Comparison of ENCODE assay signal across 35 cellular contexts in genomic region chr14:66371776-66372175, GRCh38.
"Had no signal": no experiment of that assay in that cellular context is flagged by ENCODE, and none has a peak within 500 bp of the region (broad histone marks: within the 10 kb centered on the region; RNA-seq: fewer than 3 reads in every experiment).

No MANE protein-coding gene starts in this region.

- H3K4me3 ChIP-seq: MG63 had no signal

- H3K36me3 ChIP-seq: MG63 had no signal

- H3K27ac ChIP-seq: KMS-11 had no signal

- H3K27me3 ChIP-seq: MG63 had no signal

- H3K9me3 ChIP-seq: MG63 had no signal

- DNase-seq: Karpas-422, Kasumi-1, MG63, MM.1S, MV-4-11, NCI-H1048, NCI-H1092, NCI-H1092 treated with DMSO at 0.1 percent for 48 hours, NCI-H1105, NCI-H1105 treated with DMSO at 0.1 percent for 48 hours, NCI-H1417, NCI-H1417 treated with DMSO at 0.1 percent for 48 hours, NCI-H1436, NCI-H1436 treated with DMSO at 0.1 percent for 48 hours, NCI-H146, NCI-H1694, NCI-H1694 treated with DMSO at 0.1 percent for 48 hours, NCI-H187, NCI-H187 treated with DMSO at 0.1 percent for 48 hours, NCI-H1930, NCI-H2029, NCI-H2081, NCI-H2081 treated with DMSO at 0.1 percent for 48 hours, NCI-H2107, NCI-H2171, NCI-H2171 treated with DMSO at 0.1 percent for 48 hours, NCI-H2227 treated with DMSO at 0.1 percent for 48 hours, NCI-H226, NCI-H345, NCI-H446, NCI-H446 treated with DMSO at 0.1 percent for 48 hours, NCI-H510A, NCI-H510A treated with DMSO at 0.1 percent for 48 hours, NCI-H524 had no signal
